ENCODE assay signal across 23 cellular contexts in genomic region chr4:20020049-20020448, GRCh38.
"Had no signal": no experiment of that assay in that cellular context is flagged by ENCODE, and none has a peak within 500 bp of the region (broad histone marks: within the 10 kb centered on the region; RNA-seq: fewer than 3 reads in every experiment).

No MANE protein-coding gene starts in this region.

- H3K4me1 Mint-ChIP-seq: immature natural killer cell; naive B cell; neural progenitor cell; stimulated activated naive CD8-positive, alpha-beta T cell treated with anti-CD3 and anti-CD28 coated beads, Interleukin-15, amount 100 ng/mL, for 72 hours had no signal

- ATAC-seq: left ventricle myocardium superior; lower lobe of right lung; natural killer cell treated with Interleukin-12 subunit alpha and Interleukin-12 subunit beta and Interleukin-15 and Interleukin-18, amount 100 ng/mL, for 72 hours; sciatic nerve; stimulated activated naive CD8-positive, alpha-beta T cell treated with anti-CD3 and anti-CD28 coated beads, Interleukin-15, amount 100 ng/mL, for 72 hours had no signal

- H3K36me3 ChIP-seq: esophagus muscularis mucosa, lower lobe of right lung, neural progenitor cell, prostate gland, right atrium auricular region, suprapubic skin, transverse colon, vagina had no signal

- DNase-seq: cortex of kidney; hypothalamus; immature natural killer cell; left ventricle myocardium superior; lower lobe of right lung; mucosa of descending colon; naive B cell; stimulated activated CD4-positive, alpha-beta T cell treated with anti-CD3 and anti-CD28 coated beads, Interleukin-12 subunit alpha, Interleukin-12 subunit beta, amount 100 ng/mL, for 4 hours; stimulated activated CD4-positive, alpha-beta T cell treated with anti-CD3 and anti-CD28 coated beads, Interleukin-1b, Interleukin-23, amount 100 ng/mL, for 48 hours; stimulated activated CD4-positive, alpha-beta T cell treated with anti-CD3 and anti-CD28 coated beads, Interleukin-4, amount 100 ng/mL, for 1 hour; stimulated activated CD8-positive, alpha-beta memory T cell treated with anti-CD3 and anti-CD28 coated beads, Interleukin-4, amount 100 ng/mL, for 48 hours; stimulated activated naive CD4-positive, alpha-beta T cell; stimulated activated naive CD8-positive, alpha-beta T cell treated with anti-CD3 and anti-CD28 coated beads, Interleukin-15, amount 100 ng/mL, for 72 hours had no signal

- H3K4me2 ChIP-seq: neural progenitor cell, smooth muscle cell had no signal

- H3K9me3 ChIP-seq: esophagus muscularis mucosa, lower lobe of right lung, mucosa of descending colon, prostate gland, right atrium auricular region, transverse colon, vagina had no signal

- H3K27me3 ChIP-seq: esophagus muscularis mucosa, neural progenitor cell, right atrium auricular region, suprapubic skin, transverse colon, vagina had no signal

- H3K4me3 ChIP-seq: esophagus muscularis mucosa, lower lobe of right lung, mucosa of descending colon, neural progenitor cell, prostate gland, right atrium auricular region, smooth muscle cell, suprapubic skin, transverse colon, vagina had no signal

- H3K27ac ChIP-seq: esophagus muscularis mucosa, lower lobe of right lung, neural progenitor cell, prostate gland, right atrium auricular region, suprapubic skin, transverse colon, vagina had no signal

- H3K9ac ChIP-seq: neural progenitor cell had no signal

- H3K36me3 Mint-ChIP-seq: immature natural killer cell; naive B cell; natural killer cell treated with Interleukin-12 subunit alpha and Interleukin-12 subunit beta and Interleukin-15 and Interleukin-18, amount 100 ng/mL, for 72 hours; neural progenitor cell had no signal

- H3K4me3 Mint-ChIP-seq: immature natural killer cell; naive B cell; natural killer cell treated with Interleukin-12 subunit alpha and Interleukin-12 subunit beta and Interleukin-15 and Interleukin-18, amount 100 ng/mL, for 72 hours; neural progenitor cell; stimulated activated naive CD8-positive, alpha-beta T cell treated with anti-CD3 and anti-CD28 coated beads, Interleukin-15, amount 100 ng/mL, for 72 hours had no signal

- H3K4me1 ChIP-seq: lower lobe of right lung, neural progenitor cell, prostate gland, right atrium auricular region, suprapubic skin, transverse colon, vagina had no signal

- H3K27me3 Mint-ChIP-seq: naive B cell; natural killer cell treated with Interleukin-12 subunit alpha and Interleukin-12 subunit beta and Interleukin-15 and Interleukin-18, amount 100 ng/mL, for 72 hours; stimulated activated naive CD8-positive, alpha-beta T cell treated with anti-CD3 and anti-CD28 coated beads, Interleukin-15, amount 100 ng/mL, for 72 hours had no signal

- H3K27ac Mint-ChIP-seq: immature natural killer cell; naive B cell; natural killer cell treated with Interleukin-12 subunit alpha and Interleukin-12 subunit beta and Interleukin-15 and Interleukin-18, amount 100 ng/mL, for 72 hours; neural progenitor cell; stimulated activated naive CD8-positive, alpha-beta T cell treated with anti-CD3 and anti-CD28 coated beads, Interleukin-15, amount 100 ng/mL, for 72 hours had no signal

- H2AFZ ChIP-seq: neural progenitor cell had no signal
